In the genomic region with DNA sequence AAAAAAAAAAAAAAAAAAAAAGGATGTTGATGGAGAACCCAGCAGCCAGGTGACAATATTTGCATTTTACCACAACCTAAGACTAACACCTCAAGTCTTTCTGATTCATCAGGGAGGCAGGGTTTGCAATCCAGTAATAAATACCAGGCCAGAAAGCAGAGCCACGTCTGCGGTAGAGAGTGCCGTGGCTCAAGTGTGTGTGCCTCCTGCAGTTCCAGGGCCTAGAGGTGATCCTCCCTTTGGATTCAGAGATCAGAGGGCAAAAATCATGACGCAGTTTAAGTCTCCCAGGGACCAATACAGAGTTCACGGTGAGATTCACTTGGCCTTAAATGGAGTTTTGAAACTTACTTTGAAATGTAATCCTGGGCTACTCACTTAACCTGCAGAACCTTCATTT, we compare ENCODE assay signal across 15 cellular contexts. TPM values are rescaled to one million over a fixed set of nuclear protein-coding genes. Genes with fewer than 3 reads are reported as not detected.
DNase-seq lines count a peak whose midpoint lies in the region; ATAC-seq, FAIRE-seq and TF ChIP-seq lines count a peak whose summit lies in the region.
"Had no signal": no experiment of that assay in that cellular context is flagged by ENCODE, and none has a peak within 500 bp of the region (broad histone marks: within the 10 kb centered on the region; RNA-seq: fewer than 3 reads in every experiment).

No MANE protein-coding gene starts in this region.

- H3K4me1 Mint-ChIP-seq in activated CD4-positive, alpha-beta T cell treated with anti-CD3 and anti-CD28 coated beads for 36 hours: peaks cover 19% of the 10 kb centered on the region
- H3K4me1 Mint-ChIP-seq in endodermal cell: peaks cover 32% of the 10 kb centered on the region

- H3K9me3 ChIP-seq in endothelial cell of umbilical vein (replicated peaks; ENCODE audit: control insufficient read depth, insufficient read depth, low read length) (no peaks in the 10 kb centered on the region), endodermal cell (ENCODE audit: control insufficient read depth, low read length) (no peaks in the 10 kb centered on the region)
- H3K9me3 ChIP-seq: ovary had no signal

- intact Hi-C loops in activated CD4-positive, alpha-beta T cell treated with anti-CD3 and anti-CD28 coated beads for 36 hours (cut with DNase I, micrococcal nuclease): loop anchor here (1.0 to 2.0 kb wide), 5 partner anchors 54 to 117 kb away; partner anchors contain the start of gene OTUD3 (in 1 of the 2)
- intact Hi-C loops in endothelial cell of umbilical vein (cut with micrococcal nuclease): loop anchor here (1.0 kb wide), 2 partner anchors 34 to 729 kb away; partner anchors contain the start of gene TMCO4

- dilution Hi-C loops in endothelial cell of umbilical vein (cut with MboI; ENCODE audit: extremely low pct_ligation_motif_present, low sequenced_read_pairs): no loop called here

- H3K4me2 ChIP-seq in endothelial cell of umbilical vein (ENCODE audit: insufficient read depth, low read length): peak overlapping the region; percentile 44

- H3K4me3 Mint-ChIP-seq in activated CD4-positive, alpha-beta T cell treated with anti-CD3 and anti-CD28 coated beads for 36 hours: peak overlapping the region; percentile 5
- H3K4me3 Mint-ChIP-seq in endodermal cell: no peak overlapping the region
- H3K4me3 Mint-ChIP-seq: dendritic cell treated with granulocyte-macrophage colony-stimulating factor and Interleukin-4, amounts not matched to agents 40 ng/mL and 50 ng/mL, for 4 days had no signal

- no peaks in the 10 kb centered on the region for H3K9me1 ChIP-seq in endothelial cell of umbilical vein (replicated peaks; ENCODE audit: control insufficient read depth, extremely low read depth, insufficient read depth, low read length)

- ATAC-seq in activated CD4-positive, alpha-beta T cell treated with anti-CD3 and anti-CD28 coated beads for 36 hours: peak; percentile 81

- TF ChIP-seq CTCF in endothelial cell of umbilical vein (IDR thresholded peaks at IDR 0.05; ENCODE audit: extremely low read depth in 1 of 2, insufficient read depth in 1 of 2, low read depth in 1 of 2, low read length in 2 of 2) (no peak), endodermal cell (conservative IDR thresholded peaks at IDR 0.05) (no peak)

- 72 to 86% methylated on average over 2 to 5 of the region's 5 CpGs for WGBS in endodermal cell (ENCODE audit: insufficient coverage in 1 of 2, insufficient read length in 1 of 2), 2 experiments

- POLR2A ChIA-PET in activated CD4-positive, alpha-beta T cell treated with anti-CD3 and anti-CD28 coated beads for 36 hours (lab: Charles Lee): interaction anchor here (1.0 kb wide), 1 partner anchor 54 kb away, joined by 5 read pairs; no protein-coding TSS in a partner anchor
- POLR2A ChIA-PET in endothelial cell of umbilical vein (lab: Charles Lee): no interaction called here

- H3K36me3 Mint-ChIP-seq in activated CD4-positive, alpha-beta T cell treated with anti-CD3 and anti-CD28 coated beads for 36 hours (ENCODE audit: low read depth): peaks cover 9% of the 10 kb centered on the region
- H3K36me3 Mint-ChIP-seq in endodermal cell (ENCODE audit: low read depth): no peaks in the 10 kb centered on the region

- H3K4me1 ChIP-seq in endothelial cell of umbilical vein (ENCODE audit: control insufficient read depth, extremely low read depth, insufficient read depth, low read length) (peaks cover 20% of the 10 kb centered on the region), endodermal cell (ENCODE audit: control insufficient read depth, insufficient read depth, low read length) (peaks cover 16% of the 10 kb centered on the region)

- peak overlapping the region; percentile 74 for H3K27ac Mint-ChIP-seq in activated CD4-positive, alpha-beta T cell treated with anti-CD3 and anti-CD28 coated beads for 36 hours
- no peak overlapping the region for H3K27ac Mint-ChIP-seq in endodermal cell
- H3K27ac Mint-ChIP-seq: dendritic cell treated with granulocyte-macrophage colony-stimulating factor and Interleukin-4, amounts not matched to agents 40 ng/mL and 50 ng/mL, for 4 days had no signal

- CTCF ChIA-PET in activated CD4-positive, alpha-beta T cell treated with anti-CD3 and anti-CD28 coated beads for 36 hours (lab: Charles Lee): interaction anchor here (0.6 to 1.6 kb wide), 2 partner anchors 60 to 117 kb away, joined by 3 to 5 read pairs; partner anchors contain the start of gene OTUD3
- CTCF ChIA-PET in endothelial cell of umbilical vein (lab: Charles Lee): interaction anchor here (0.6 to 1.6 kb wide), 10 partner anchors 13 to 153 kb away, joined by 3 to 8 read pairs (median 5); partner anchors contain the start of gene OTUD3

- no peaks in the 10 kb centered on the region for H3K79me2 ChIP-seq in endothelial cell of umbilical vein (ENCODE audit: control insufficient read depth, insufficient read depth, low read length)

- H3K27me3 ChIP-seq in endothelial cell of umbilical vein (ENCODE audit: control insufficient read depth in 2 of 2, insufficient read depth in 2 of 2, low read length in 2 of 2) (no peaks in the 10 kb centered on the region), endodermal cell (ENCODE audit: control insufficient read depth, insufficient read depth, low read length, poor library complexity, severe bottlenecking) (no peaks in the 10 kb centered on the region)
- H3K27me3 ChIP-seq: ovary had no signal

- H2AFZ ChIP-seq in endothelial cell of umbilical vein (ENCODE audit: low read depth, low read length): peak overlapping the region; percentile 14

- FAIRE-seq in RCC 7860 (lab: Jason Lieb, UNC) (peak; percentile 89), endothelial cell of umbilical vein (lab: Jason Lieb, UNC) (peak; percentile 21)
- FAIRE-seq: A204.1 had no signal

- no peaks in the 10 kb centered on the region for H3K9me3 Mint-ChIP-seq in activated CD4-positive, alpha-beta T cell treated with anti-CD3 and anti-CD28 coated beads for 36 hours (ENCODE audit: low read depth)
- no peaks in the 10 kb centered on the region for H3K9me3 Mint-ChIP-seq in endodermal cell
- H3K9me3 Mint-ChIP-seq: dendritic cell treated with granulocyte-macrophage colony-stimulating factor and Interleukin-4, amounts not matched to agents 40 ng/mL and 50 ng/mL, for 4 days had no signal

- no peaks in the 10 kb centered on the region for H4K20me1 ChIP-seq in endothelial cell of umbilical vein (replicated peaks; ENCODE audit: control insufficient read depth, extremely low read depth, insufficient read depth, low read length)

- peak overlapping the region; percentile 28 for H3K9ac ChIP-seq in endothelial cell of umbilical vein (replicated peaks; ENCODE audit: extremely low read depth, insufficient read depth, low read length)
- no peak overlapping the region for H3K9ac ChIP-seq in endodermal cell (ENCODE audit: extremely low read depth, low read length, poor library complexity, severe bottlenecking)

- no peak overlapping the region for H3K4me3 ChIP-seq in endothelial cell of umbilical vein (replicated peaks in 1 of 3; ENCODE audit: insufficient read depth in 1 of 3, low read depth in 1 of 3, low read length in 3 of 3)
- H3K4me3 ChIP-seq in endodermal cell (ENCODE audit: low read length): no peak overlapping the region
- H3K4me3 ChIP-seq: lung, ovary had no signal

- peak overlapping the region; percentile 81 for H3K27ac ChIP-seq in endothelial cell of umbilical vein (ENCODE audit: insufficient read depth, low read depth, low read length)
- no peak overlapping the region for H3K27ac ChIP-seq in endodermal cell (ENCODE audit: low read depth, low read length)
- H3K27ac ChIP-seq: ovary had no signal

- no TSS peak for BruUV-seq in endothelial cell of umbilical vein (replicated peaks; lab: Mats Ljungman, UMichigan)

- TF ChIP-seq POLR2A in endothelial cell of umbilical vein (IDR thresholded peaks at IDR 0.05; ENCODE audit: low read depth, low read length): no peak

- H3K36me3 ChIP-seq in endothelial cell of umbilical vein (ENCODE audit: control insufficient read depth in 2 of 2, extremely low read depth in 1 of 2, insufficient read depth in 2 of 2, low read length in 2 of 2) (no peaks in the 10 kb centered on the region), endodermal cell (ENCODE audit: control insufficient read depth, insufficient read depth, low read length) (no peaks in the 10 kb centered on the region)
- H3K36me3 ChIP-seq: ovary had no signal

- DNase-seq in activated CD4-positive, alpha-beta T cell treated with anti-CD3 and anti-CD28 coated beads for 36 hours: peak; percentile 47
- DNase-seq in activated CD4-positive, alpha-beta T cell treated with anti-CD3 and anti-CD28 coated beads for 1 hour: no peak
- DNase-seq in RCC 7860 (ENCODE audit: low spot score) (peak; percentile 93), endothelial cell of umbilical vein (ENCODE audit: low read depth, low spot score) (no peak), renal cortical epithelial cell (ENCODE audit: low read depth) (peak; percentile 95), T-helper 9 cell (no peak), endodermal cell (no peak)
- no peak for DNase-seq in activated CD8-positive, alpha-beta memory T cell treated with anti-CD3 and anti-CD28 coated beads for 24 hours
- DNase-seq: NCI-H2107, ovary had no signal

- no peaks in the 10 kb centered on the region for H3K27me3 Mint-ChIP-seq in activated CD4-positive, alpha-beta T cell treated with anti-CD3 and anti-CD28 coated beads for 36 hours
- H3K27me3 Mint-ChIP-seq in endodermal cell (ENCODE audit: insufficient read depth): peaks cover 2% of the 10 kb centered on the region
- H3K27me3 Mint-ChIP-seq: dendritic cell treated with granulocyte-macrophage colony-stimulating factor and Interleukin-4, amounts not matched to agents 40 ng/mL and 50 ng/mL, for 4 days had no signal

RNA-seq across cellular contexts. Expression of gene TMCO4, which starts 34.9 kb away (rescaled TPM):
- 10 to 100 TPM; 13.2 to 15.6 TPM for total RNA-seq in activated CD4-positive, alpha-beta T cell treated with anti-CD3 and anti-CD28 coated beads for 36 hours
- total RNA-seq in endothelial cell of umbilical vein (9.0 and 10.3 TPM in 2 replicates), renal cortical epithelial cell (14.4 and 32.6 TPM in 2 replicates), endodermal cell (1 to 10 TPM; 6.2 to 6.6 TPM)
- 7.6 and 8.3 TPM in 2 replicates for polyA plus RNA-seq in endothelial cell of umbilical vein
- polyA plus RNA-seq in endothelial cell of umbilical vein (2011; cell fraction: cytosol; rRNA removed): 6.8 and 7.7 TPM in 2 replicates
- polyA plus RNA-seq in endothelial cell of umbilical vein (2011; cell fraction: nucleus; rRNA removed): 8.0 and 11.9 TPM in 2 replicates
- polyA plus RNA-seq in endothelial cell of umbilical vein (2012): 4.7 and 6.3 TPM in 2 replicates
- polyA minus RNA-seq in endothelial cell of umbilical vein: 6.8 and 6.9 TPM in 2 replicates
- 16.6 TPM for polyA minus RNA-seq in endothelial cell of umbilical vein (2011; cell fraction: cytosol; rRNA and poly(A)+ RNA removed)
- 5.1 and 10.2 TPM in 2 replicates for polyA minus RNA-seq in endothelial cell of umbilical vein (2011; cell fraction: nucleus; rRNA and poly(A)+ RNA removed)
- 0.78 TPM for polyA plus RNA-seq in endodermal cell (2013, experiment 1 of 2)
- polyA plus RNA-seq in endodermal cell (2013, experiment 2 of 2): 0.50 TPM

RNA-seq across cellular contexts. Expression of gene RNF186, which starts 50.2 kb away (rescaled TPM):
- not detected for total RNA-seq in activated CD4-positive, alpha-beta T cell treated with anti-CD3 and anti-CD28 coated beads for 36 hours
- total RNA-seq in endothelial cell of umbilical vein: not detected in 2 replicates
- polyA plus RNA-seq in endothelial cell of umbilical vein: not detected in 2 replicates
- not detected in 2 replicates for polyA plus RNA-seq in endothelial cell of umbilical vein (2011; cell fraction: cytosol; rRNA removed)
- not detected in 2 replicates for polyA plus RNA-seq in endothelial cell of umbilical vein (2011; cell fraction: nucleus; rRNA removed)
- not detected in 2 replicates for polyA plus RNA-seq in endothelial cell of umbilical vein (2012)
- polyA minus RNA-seq in endothelial cell of umbilical vein: not detected in 2 replicates
- polyA minus RNA-seq in endothelial cell of umbilical vein (2011; cell fraction: cytosol; rRNA and poly(A)+ RNA removed): not detected
- not detected in 2 replicates for polyA minus RNA-seq in endothelial cell of umbilical vein (2011; cell fraction: nucleus; rRNA and poly(A)+ RNA removed)
- 0.05 TPM in 1 of 2 replicates, not detected in the other for total RNA-seq in renal cortical epithelial cell
- total RNA-seq in endodermal cell: not detected
- not detected for polyA plus RNA-seq in endodermal cell (2013, experiment 1 of 2)
- polyA plus RNA-seq in endodermal cell (2013, experiment 2 of 2): not detected
- total RNA-seq: LHCN-M2, lung, temporal lobe had no signal
- polyA plus RNA-seq: lung had no signal

Comparison
In these comparisons a context has a peak if more than half of its experiments do, and no peak if none do; other contexts are left out.
1. DNase-seq: peak in activated CD4-positive, alpha-beta T cell treated with anti-CD3 and anti-CD28 coated beads for 36 hours (single experiment), RCC 7860 (single experiment) and renal cortical epithelial cell (single experiment); none in activated CD4-positive, alpha-beta T cell treated with anti-CD3 and anti-CD28 coated beads for 1 hour (single experiment), endothelial cell of umbilical vein (single experiment), T-helper 9 cell (single experiment), endodermal cell (single experiment) and activated CD8-positive, alpha-beta memory T cell treated with anti-CD3 and anti-CD28 coated beads for 24 hours (single experiment).